ENCODE assay signal across 1 cellular context in genomic region chr19:1271528-1272422, GRCh38.
TF ChIP-seq lines count a peak whose summit lies in the region.

No MANE protein-coding gene starts in this region.

TF ChIP-seq in H1, 55 proteins besides CTCF, POLR2A, EP300 and RAD21:
- TF ChIP-seq SP1 (IDR thresholded peaks at IDR 0.05; ENCODE audit: low read depth, low read length): no peak
- no peak for TF ChIP-seq SIX5 (IDR thresholded peaks at IDR 0.05; ENCODE audit: low read depth, low read length)
- TF ChIP-seq TBP (IDR thresholded peaks at IDR 0.05; ENCODE audit: low read depth, low read length): no peak
- no peak for TF ChIP-seq SP2 (IDR thresholded peaks at IDR 0.05; ENCODE audit: low read length)
- TF ChIP-seq MAX (IDR thresholded peaks at IDR 0.05): no peak
- TF ChIP-seq RBBP5 (IDR thresholded peaks at IDR 0.05; ENCODE audit: borderline replicate concordance, low read depth, low read length): no peak
- TF ChIP-seq SIRT6 (IDR thresholded peaks at IDR 0.05; ENCODE audit: low read length): no peak
- TF ChIP-seq E2F6 (IDR thresholded peaks at IDR 0.05): no peak
- TF ChIP-seq BACH1 (IDR thresholded peaks at IDR 0.05; ENCODE audit: low read length): no peak
- TF ChIP-seq BRCA1 (IDR thresholded peaks at IDR 0.05; ENCODE audit: low read depth, low read length): no peak
- TF ChIP-seq CHD1 (IDR thresholded peaks at IDR 0.05; ENCODE audit: low read depth, low read length): no peak
- no peak for TF ChIP-seq GTF2F1 (IDR thresholded peaks at IDR 0.05; ENCODE audit: borderline replicate concordance, low read depth, low read length)
- TF ChIP-seq GABPA (IDR thresholded peaks at IDR 0.05; ENCODE audit: borderline replicate concordance, insufficient read depth, low read length): no peak
- TF ChIP-seq TAF1 (IDR thresholded peaks at IDR 0.05; ENCODE audit: low read depth, low read length): no peak
- no peak for TF ChIP-seq FOSL1 (IDR thresholded peaks at IDR 0.05; ENCODE audit: insufficient read depth, low read depth, low read length)
- no peak for TF ChIP-seq RXRA (IDR thresholded peaks at IDR 0.05; ENCODE audit: insufficient read depth, low read depth, low read length)
- no peak for TF ChIP-seq BCL11A (IDR thresholded peaks at IDR 0.05; ENCODE audit: low read depth in 2 of 2, low read length in 2 of 2)
